17 cellular contexts compared by ENCODE assay signal in the genomic region with DNA sequence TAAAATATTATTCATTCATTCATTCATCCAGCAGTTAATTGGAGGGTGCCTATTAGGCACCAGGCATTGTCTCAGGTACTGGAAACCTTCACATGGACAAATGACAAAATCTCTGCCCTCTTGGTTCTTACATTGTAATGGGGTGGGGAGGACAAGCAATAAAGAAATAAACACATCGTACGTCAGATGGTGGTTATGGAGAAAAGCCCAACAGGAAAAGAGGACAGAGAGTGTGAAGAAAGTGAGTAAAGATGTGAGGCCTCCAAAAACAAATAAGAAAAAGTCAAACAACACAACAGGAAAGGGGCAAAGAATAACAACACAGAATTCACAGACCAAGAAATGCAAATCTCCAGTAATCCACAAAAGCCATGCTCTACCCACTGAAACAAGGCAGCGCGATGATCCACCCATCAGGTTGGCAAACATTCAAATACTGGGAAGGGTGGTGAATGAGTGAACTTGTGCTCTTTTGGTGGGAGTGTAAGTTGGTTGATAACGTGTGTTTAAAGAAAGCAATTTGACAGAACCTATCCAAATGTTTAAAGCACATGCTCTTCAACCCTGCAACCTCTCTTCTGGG. TPM values are rescaled to one million over a fixed set of nuclear protein-coding genes. Genes with fewer than 3 reads are reported as not detected.
DNase-seq lines count a peak whose midpoint lies in the region; ATAC-seq, FAIRE-seq and TF ChIP-seq lines count a peak whose summit lies in the region.
"Had no signal": no experiment of that assay in that cellular context is flagged by ENCODE, and none has a peak within 500 bp of the region (broad histone marks: within the 10 kb centered on the region; RNA-seq: fewer than 3 reads in every experiment).

No MANE protein-coding gene starts in this region.

- CTCF ChIA-PET in CD4-positive, alpha-beta T cell (lab: Charles Lee), result interaction anchor here (0.7 to 1.9 kb wide), 2 partner anchors 45 to 170 kb away, joined by 4 to 7 read pairs; partner anchors contain the start of gene ANKRD36C
- CTCF ChIA-PET in activated CD8-positive, alpha-beta T cell treated with anti-CD3 and anti-CD28 coated beads for 36 hours (lab: Charles Lee), result interaction anchor here (0.8 to 3.0 kb wide), 4 partner anchors 13 to 20 kb away, joined by 4 to 19 read pairs (median 12); partner anchors contain the start of gene DUSP2

- no peaks in the 10 kb centered on the region for H3K4me1 ChIP-seq in mucosa of descending colon (ENCODE audit: low read depth)

- H3K4me3 Mint-ChIP-seq in CD4-positive, alpha-beta T cell, result peak overlapping the region; percentile 39
- peak overlapping the region; percentile 12 for H3K4me3 Mint-ChIP-seq in activated CD8-positive, alpha-beta T cell treated with anti-CD3 and anti-CD28 coated beads for 36 hours
- H3K4me3 Mint-ChIP-seq in glutamatergic neuron (ENCODE audit: unreplicated experiment), result no peak overlapping the region
- H3K4me3 Mint-ChIP-seq: CD14-positive monocyte, WTC11 had no signal

- H3K27me3 ChIP-seq in CD4-positive, alpha-beta T cell (ENCODE audit: control insufficient read depth, insufficient read depth, low read length), result no peaks in the 10 kb centered on the region

- H3K27me3 Mint-ChIP-seq in CD4-positive, alpha-beta T cell, result no peaks in the 10 kb centered on the region
- H3K27me3 Mint-ChIP-seq in activated CD8-positive, alpha-beta T cell treated with anti-CD3 and anti-CD28 coated beads for 36 hours, result no peaks in the 10 kb centered on the region
- peaks cover 11% of the 10 kb centered on the region for H3K27me3 Mint-ChIP-seq in glutamatergic neuron (ENCODE audit: unreplicated experiment)

- no peaks in the 10 kb centered on the region for H3K9me3 ChIP-seq in CD4-positive, alpha-beta T cell (ENCODE audit: control insufficient read depth, low read length)
- H3K9me3 ChIP-seq in mucosa of descending colon, result no peaks in the 10 kb centered on the region
- H3K9me3 ChIP-seq: SK-N-SH had no signal

- no peaks in the 10 kb centered on the region for H3K36me3 ChIP-seq in mucosa of descending colon (ENCODE audit: low read depth)
- H3K36me3 ChIP-seq: cardiac muscle cell had no signal

- peaks cover 71% of the 10 kb centered on the region for H3K4me1 Mint-ChIP-seq in CD4-positive, alpha-beta T cell (ENCODE audit: low read depth)
- peaks cover 80% of the 10 kb centered on the region for H3K4me1 Mint-ChIP-seq in activated CD8-positive, alpha-beta T cell treated with anti-CD3 and anti-CD28 coated beads for 36 hours (ENCODE audit: low read depth)
- H3K4me1 Mint-ChIP-seq in glutamatergic neuron (ENCODE audit: low read depth, unreplicated experiment), result peaks cover 8% of the 10 kb centered on the region

- no peak overlapping the region for H3K27ac ChIP-seq in CD4-positive, alpha-beta T cell (ENCODE audit: low read depth, low read length)
- H3K27ac ChIP-seq: cardiac muscle cell had no signal

- DNase-seq in CD4-positive, alpha-beta T cell, result no peak
- DNase-seq in GM19239 (ENCODE audit: insufficient read length, low spot score) (no peak), mucosa of descending colon (peak in 1 of 3 donors; percentile 29), amygdala (lab: John Stamatoyannopoulos, UW) (no peak), NCI-H82 treated with DMSO at 0.1 percent for 48 hours (lab: John Stamatoyannopoulos, UW; ENCODE audit: unreplicated experiment) (no peak), glutamatergic neuron (no peak)
- no peak for DNase-seq in activated CD8-positive, alpha-beta T cell treated with anti-CD3 and anti-CD28 coated beads for 36 hours
- DNase-seq: activated effector memory CD4-positive, alpha-beta T cell treated with Interleukin-2 at 50 U/mL for 16 hours; retina; SK-N-SH; stimulated activated CD4-positive, alpha-beta T cell treated with anti-CD3 and anti-CD28 coated beads, Interleukin-4, amount 100 ng/mL, for 1 hour; stimulated activated naive CD4-positive, alpha-beta T cell had no signal

- no peak overlapping the region for H3K4me3 ChIP-seq in mucosa of descending colon
- H3K4me3 ChIP-seq: cardiac muscle cell had no signal

- peaks cover 6% of the 10 kb centered on the region for H3K9me3 Mint-ChIP-seq in CD4-positive, alpha-beta T cell
- H3K9me3 Mint-ChIP-seq in activated CD8-positive, alpha-beta T cell treated with anti-CD3 and anti-CD28 coated beads for 36 hours, result peaks cover 12% of the 10 kb centered on the region
- H3K9me3 Mint-ChIP-seq in glutamatergic neuron (ENCODE audit: unreplicated experiment), result peaks cover 4% of the 10 kb centered on the region

- intact Hi-C loops in CD4-positive, alpha-beta T cell (cut with DNase I, micrococcal nuclease), result no loop called here
- intact Hi-C loops in activated CD8-positive, alpha-beta T cell treated with anti-CD3 and anti-CD28 coated beads for 36 hours (cut with micrococcal nuclease), result no loop called here
- intact Hi-C loops in mucosa of descending colon (cut with DNase I, micrococcal nuclease), result no loop called here

- no peaks in the 10 kb centered on the region for H3K36me3 Mint-ChIP-seq in CD4-positive, alpha-beta T cell (ENCODE audit: low read depth)
- H3K36me3 Mint-ChIP-seq in activated CD8-positive, alpha-beta T cell treated with anti-CD3 and anti-CD28 coated beads for 36 hours (ENCODE audit: low read depth), result peaks cover 17% of the 10 kb centered on the region
- peaks cover 7% of the 10 kb centered on the region for H3K36me3 Mint-ChIP-seq in glutamatergic neuron (ENCODE audit: unreplicated experiment)
- H3K36me3 Mint-ChIP-seq: CD14-positive monocyte, WTC11 had no signal

- peak overlapping the region; percentile 80 for H3K27ac Mint-ChIP-seq in CD4-positive, alpha-beta T cell
- peak overlapping the region; percentile 99 for H3K27ac Mint-ChIP-seq in activated CD8-positive, alpha-beta T cell treated with anti-CD3 and anti-CD28 coated beads for 36 hours
- H3K27ac Mint-ChIP-seq in glutamatergic neuron (ENCODE audit: unreplicated experiment), result no peak overlapping the region
- H3K27ac Mint-ChIP-seq: WTC11 had no signal

- TF ChIP-seq CTCF in CD4-positive, alpha-beta T cell (IDR thresholded peaks at IDR 0.05), result no peak
- TF ChIP-seq CTCF in activated CD8-positive, alpha-beta T cell treated with anti-CD3 and anti-CD28 coated beads for 36 hours (IDR thresholded peaks at IDR 0.05), result no peak
- TF ChIP-seq CTCF in mucosa of descending colon (IDR thresholded peaks at IDR 0.05), result no peak
- TF ChIP-seq CTCF in glutamatergic neuron (IDR thresholded peaks at IDR 0.05; ENCODE audit: partially characterized antibody, unreplicated experiment), result no peak

- peak; percentile 89 for FAIRE-seq in GM19239 (lab: Jason Lieb, UNC)

- no peak for ATAC-seq in CD4-positive, alpha-beta T cell (ENCODE audit: poor library complexity)
- ATAC-seq in activated CD8-positive, alpha-beta T cell treated with anti-CD3 and anti-CD28 coated beads for 36 hours, result no peak
- ATAC-seq in mucosa of descending colon (peak; percentile 64), GM18861 (IDR thresholded peaks at IDR 0.05; ENCODE audit: unreplicated experiment) (no peak)
- ATAC-seq: WTC11 had no signal

- POLR2A ChIA-PET in CD4-positive, alpha-beta T cell (lab: Charles Lee), result interaction anchor here (0.6 to 4.1 kb wide), 3 partner anchors 16 to 404 kb away, joined by 3 to 64 read pairs (median 3); partner anchors contain the start of genes ASTL and DUSP2
- POLR2A ChIA-PET in activated CD8-positive, alpha-beta T cell treated with anti-CD3 and anti-CD28 coated beads for 36 hours (lab: Charles Lee), result interaction anchor here (1.1 to 22.2 kb wide), 3 partner anchors 10 to 46 kb away, joined by 3 to 690 read pairs (median 36); partner anchors contain the start of genes ASTL, DUSP2 and STARD7

RNA-seq across cellular contexts. Expression of gene DUSP2, which starts 16.6 kb away (rescaled TPM):
- total RNA-seq in CD4-positive, alpha-beta T cell, result 100 to 1,000 TPM; 728 to 730 TPM
- total RNA-seq in activated CD8-positive, alpha-beta T cell treated with anti-CD3 and anti-CD28 coated beads for 36 hours, result 100 to 1,000 TPM; 311 to 313 TPM
- total RNA-seq in mucosa of descending colon, result 1 to 10 TPM; 1.5 to 2.3 (median 1.6) TPM
- 0.34 TPM for total RNA-seq in glutamatergic neuron (ENCODE audit: unreplicated experiment)

RNA-seq across cellular contexts. Expression of gene ASTL, which starts 23.6 kb away (rescaled TPM):
- total RNA-seq in CD4-positive, alpha-beta T cell, result 1 to 10 TPM; 5.0 to 6.5 TPM
- total RNA-seq in activated CD8-positive, alpha-beta T cell treated with anti-CD3 and anti-CD28 coated beads for 36 hours, result 1 to 10 TPM; 1.8 to 2.7 TPM
- total RNA-seq in mucosa of descending colon, result not detected
- total RNA-seq in glutamatergic neuron (ENCODE audit: unreplicated experiment), result not detected
- total RNA-seq: cardiac muscle cell, kidney epithelial cell had no signal

RNA-seq across cellular contexts. Expression of gene ADRA2B, which starts 45.5 kb away (rescaled TPM):
- total RNA-seq in CD4-positive, alpha-beta T cell, result under 1 TPM; 0.52 to 0.84 TPM
- under 1 TPM; 0.29 to 0.34 TPM for total RNA-seq in activated CD8-positive, alpha-beta T cell treated with anti-CD3 and anti-CD28 coated beads for 36 hours
- total RNA-seq in mucosa of descending colon (under 1 TPM; 0.17 to 0.73 (median 0.36) TPM), glutamatergic neuron (ENCODE audit: unreplicated experiment) (0.91 TPM)

RNA-seq across cellular contexts. Expression of gene STARD7, which starts 46.8 kb away (rescaled TPM):
- total RNA-seq in CD4-positive, alpha-beta T cell, result 10 to 100 TPM; 57.4 to 58.6 TPM
- total RNA-seq in activated CD8-positive, alpha-beta T cell treated with anti-CD3 and anti-CD28 coated beads for 36 hours, result 100 to 1,000 TPM; 145 to 149 TPM
- 100 to 1,000 TPM; 118 to 123 (median 122) TPM for total RNA-seq in mucosa of descending colon
- total RNA-seq in glutamatergic neuron (ENCODE audit: unreplicated experiment), result 100 TPM

Comparison
In these comparisons a context has a peak if more than half of its experiments do, and no peak if none do; other contexts are left out.
1. RNA of gene DUSP2, which starts 16.6 kb away (total RNA-seq): 728 to 730 TPM in CD4-positive, alpha-beta T cell and 311 to 313 TPM in activated CD8-positive, alpha-beta T cell treated with anti-CD3 and anti-CD28 coated beads for 36 hours; 1.5 to 2.3 TPM in mucosa of descending colon and 0.34 TPM in glutamatergic neuron (single experiment); every median in the first group is over 10 times any median in the second.